Comparison of ENCODE assay signal across 8 cellular contexts in the genomic region with DNA sequence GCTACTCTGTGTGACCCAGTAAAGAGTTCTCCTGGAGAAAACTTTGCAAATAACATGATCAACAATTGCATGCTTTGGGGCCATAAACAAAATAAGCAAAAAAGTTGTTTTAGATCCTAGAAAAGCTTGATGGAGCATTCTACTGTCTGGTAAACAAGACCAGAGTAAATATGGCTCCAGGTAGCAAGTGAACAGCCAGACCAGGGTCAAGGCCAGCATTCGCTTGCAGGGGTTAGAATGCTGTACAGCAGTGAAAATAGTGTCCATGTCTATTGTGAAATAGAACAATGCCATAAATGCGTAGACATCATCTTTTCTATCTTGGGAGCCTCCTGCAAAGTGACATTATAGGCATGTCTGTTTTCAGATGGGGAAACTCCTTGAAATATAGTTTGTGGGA.
"Had no signal": no experiment of that assay in that cellular context is flagged by ENCODE, and none has a peak within 500 bp of the region (broad histone marks: within the 10 kb centered on the region; RNA-seq: fewer than 3 reads in every experiment).

No MANE protein-coding gene starts in this region.

- FAIRE-seq: G401.6, GM12878, GM12891, GM12892, GM18507, GM19239 had no signal

- ATAC-seq: GM12878 had no signal

- DNase-seq: GDM1, GF-D8 had no signal

- H3K4me3 ChIP-seq: GM12878 had no signal
